8 cellular contexts compared by ENCODE assay signal in the genomic region with DNA sequence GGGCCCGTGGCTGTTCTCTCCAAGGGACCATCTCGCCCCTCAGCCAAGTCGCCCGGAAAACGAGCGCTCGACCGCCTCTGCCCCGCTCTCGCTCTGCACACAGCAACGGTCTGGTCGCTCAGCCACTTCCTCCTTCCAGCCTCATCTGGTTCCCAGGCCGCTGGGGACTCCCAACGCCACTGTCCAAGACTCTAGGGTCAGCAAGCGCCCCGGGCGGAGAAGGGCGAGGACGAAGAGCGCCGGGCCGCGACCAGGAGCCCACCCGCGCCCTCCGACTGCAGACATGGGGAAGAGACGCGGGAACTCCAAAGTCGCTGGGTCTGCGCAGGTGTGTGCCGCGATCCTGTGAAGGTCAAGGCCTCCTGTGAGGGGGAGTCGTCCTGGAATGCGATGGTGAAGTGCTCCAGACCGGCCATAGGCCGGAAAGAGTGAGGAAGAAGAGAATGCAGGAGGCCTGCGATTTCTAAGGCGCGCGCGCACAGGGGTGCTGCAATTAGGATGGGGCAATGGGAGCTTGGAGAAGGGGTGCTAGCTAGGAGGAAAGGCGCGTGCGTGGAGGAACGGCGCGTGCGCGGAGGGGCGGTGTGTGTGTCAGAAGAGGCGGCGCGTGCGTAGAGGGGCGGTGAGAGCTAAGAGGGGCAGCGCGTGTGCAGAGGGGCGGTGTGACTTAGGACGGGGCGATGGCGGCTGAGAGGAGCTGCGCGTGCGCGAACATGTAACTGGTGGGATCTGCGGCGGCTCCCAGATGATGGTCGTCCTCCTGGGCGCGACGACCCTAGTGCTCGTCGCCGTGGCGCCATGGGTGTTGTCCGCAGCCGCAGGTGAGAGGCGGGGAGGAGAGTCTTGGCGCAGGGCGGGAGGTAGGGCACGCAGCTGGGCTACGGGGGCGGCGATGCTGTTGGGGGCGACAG. TPM values are rescaled to one million over a fixed set of nuclear protein-coding genes. Genes with fewer than 3 reads are reported as not detected.
DNase-seq lines count a peak whose midpoint lies in the region; ATAC-seq and TF ChIP-seq lines count a peak whose summit lies in the region.

A gene (plus strand): TSS at position 660 of the 911 bp plus-strand sequence. CDS start 86 bp downstream, at position 746.

- intact Hi-C loops in natural killer cell (cut with micrococcal nuclease) = loop anchor here (2.0 to 5.0 kb wide), 5 partner anchors 38 to 120 kb away; no protein-coding TSS in a partner anchor

- H3K4me3 Mint-ChIP-seq in natural killer cell = no peak within 1 kb of the TSS

- H3K27me3 Mint-ChIP-seq in natural killer cell (ENCODE audit: low read depth in 2 of 2) = peaks cover 3 to 8% of the 10 kb centered on the region in 2 donors

- no peak for TF ChIP-seq CTCF in natural killer cell (IDR thresholded peaks at IDR 0.05)

- H3K27ac Mint-ChIP-seq in natural killer cell = no peak within 1 kb of the TSS

- peak; percentile 81 to 97 (median 91) for ATAC-seq in natural killer cell

- peaks cover 12 to 17% of the 10 kb centered on the region in 2 donors for H3K4me1 Mint-ChIP-seq in natural killer cell

- no peaks in the 10 kb centered on the region for H3K9me3 Mint-ChIP-seq in natural killer cell

- no peaks in the 10 kb centered on the region for H3K36me3 Mint-ChIP-seq in natural killer cell

- DNase-seq in EH (ENCODE audit: low read depth) (peak; percentile 98), GOT3 (lab: John Stamatoyannopoulos, UW) (peak; percentile 87), LHCN-M2 (ENCODE audit: low read depth) (peak; percentile 96), RPMI7951 (ENCODE audit: low read depth) (peak; percentile 94), fibroblast of peridontal ligament (ENCODE audit: extremely low read depth) (peak; percentile 97), natural killer cell (peak; percentile 97)
- DNase-seq in activated T-helper 1 cell treated with anti-CD3 and anti-CD28 coated beads, Interleukin-2, amount 50 U/mL, for 16 hours (ENCODE audit: low read depth in 1 of 2, low spot score in 1 of 2) = peak; percentile 99
- DNase-seq in stimulated activated naive CD4-positive, alpha-beta T cell treated with Interleukin-2 at 50 U/mL for 16 hours (lab: John Stamatoyannopoulos, UW) = peak; percentile 98

RNA-seq across cellular contexts. Expression of the gene that starts here (rescaled TPM):
- total RNA-seq in LHCN-M2 (2014; rRNA removed) (13.4 and 20.3 TPM in 2 replicates), natural killer cell (10 to 100 TPM; 15.0 to 21.3 (median 19.3) TPM)
- polyA plus RNA-seq in LHCN-M2 (2012) = 13.0 TPM
- 16.7 and 19.3 TPM in 2 replicates for total RNA-seq in RPMI7951 (2014; rRNA removed; shearing (Covaris generic))

Comparison
In these comparisons a context has a peak if more than half of its experiments do, and no peak if none do; other contexts are left out.
1. Peak in every context shown above with its lines: DNase-seq and ATAC-seq.